ENCODE assay signal across 8 cellular contexts in genomic region chr11:73660497-73661034, GRCh38. TPM values are rescaled to one million over a fixed set of nuclear protein-coding genes. Genes with fewer than 3 reads are reported as not detected.
A peak's percentile ranks its signal among the peaks of the same experiment; 100 is the strongest.
DNase-seq lines count a peak whose midpoint lies in the region; ATAC-seq and TF ChIP-seq lines count a peak whose summit lies in the region.

No MANE protein-coding gene starts in this region.

- H3K4me1 Mint-ChIP-seq in naive B cell = peaks cover 3 to 12% (median 7%) of the 10 kb centered on the region in 3 donors

- no TSS peak for BruUV-seq in A673 (replicated peaks; lab: Mats Ljungman, UMichigan)

- peak overlapping the region in 6 of 8 donors; percentile 28 to 66 (median 57) for H3K4me3 Mint-ChIP-seq in naive B cell

- H3K4me1 ChIP-seq in A673 (ENCODE audit: insufficient read depth, low read length, poor library complexity, severe bottlenecking) (no peaks in the 10 kb centered on the region), colonic mucosa (peaks cover 6% of the 10 kb centered on the region)

- H3K36me3 Mint-ChIP-seq in naive B cell = no peaks in the 10 kb centered on the region

- no peak overlapping the region for H3K27ac ChIP-seq in A673 (ENCODE audit: low read depth, low read length, poor library complexity, severe bottlenecking)
- no peak overlapping the region for H3K27ac ChIP-seq in colonic mucosa

- H3K9ac ChIP-seq in colonic mucosa (ENCODE audit: low read depth in 2 of 2, low read length in 2 of 2) = peak overlapping the region; percentile 19 to 64

- peaks cover 0 to 9% (median 0%) of the 10 kb centered on the region in 3 donors for H3K27me3 Mint-ChIP-seq in naive B cell

- POLR2A ChIA-PET in A673 (lab: Charles Lee; ENCODE audit: low non-redundant PET) = no interaction called here

- CTCF ChIA-PET in A673 (lab: Charles Lee) = interaction anchor here (0.5 to 4.3 kb wide), 11 partner anchors 15 to 446 kb away, joined by 3 to 28 read pairs (median 5); no protein-coding TSS in a partner anchor

- no peaks in the 10 kb centered on the region for H3K36me3 ChIP-seq in A673 (ENCODE audit: insufficient read depth, low read length, poor library complexity, severe bottlenecking)
- no peaks in the 10 kb centered on the region for H3K36me3 ChIP-seq in colonic mucosa

- DNase-seq in A673 (ENCODE audit: low spot score) = no peak
- DNase-seq in colonic mucosa = no peak
- DNase-seq in naive B cell = no peak
- DNase-seq in NCI-H146 treated with DMSO at 0.1 percent for 48 hours (lab: John Stamatoyannopoulos, UW; ENCODE audit: unreplicated experiment) = no peak
- no peak for DNase-seq in SKM-1 treated with dmso at 0.1 percent for 144 hours (lab: John Stamatoyannopoulos, UW; ENCODE audit: unreplicated experiment)

- H3K27me3 ChIP-seq in A673 (replicated peaks; ENCODE audit: insufficient read depth, low read depth, low read length, poor library complexity) (no peaks in the 10 kb centered on the region), colonic mucosa (no peaks in the 10 kb centered on the region)

- no peaks in the 10 kb centered on the region for H3K9me3 Mint-ChIP-seq in naive B cell

- no peak for TF ChIP-seq CTCF in A673 (conservative IDR thresholded peaks at IDR 0.05; ENCODE audit: low read depth, low read length)
- TF ChIP-seq CTCF in colonic mucosa (IDR thresholded peaks at IDR 0.05) = no peak

- ATAC-seq in HG02642 (IDR thresholded peaks at IDR 0.05; ENCODE audit: poor library complexity, unreplicated experiment) = peak; percentile 16
- ATAC-seq in naive B cell (ENCODE audit: low read depth in 2 of 2) = no peak
- ATAC-seq in GM18873 (IDR thresholded peaks at IDR 0.05; ENCODE audit: low FRiP score, unreplicated experiment) = no peak
- ATAC-seq in HG03175 (IDR thresholded peaks at IDR 0.05; ENCODE audit: unreplicated experiment) = no peak

- no peak overlapping the region for H3K27ac Mint-ChIP-seq in naive B cell

- H3K4me3 ChIP-seq in A673 (ENCODE audit: low read depth, low read length, poor library complexity, severe bottlenecking) = peak overlapping the region; percentile 42
- peak overlapping the region; percentile 19 for H3K4me3 ChIP-seq in colonic mucosa

- intact Hi-C loops in A673 (cut with micrococcal nuclease; ENCODE audit: unreplicated experiment) = loop anchor here (1.0 to 10.0 kb wide), 5 partner anchors 35 to 308 kb away; no protein-coding TSS in a partner anchor
- intact Hi-C loops in colonic mucosa (cut with DNase I) = loop anchor here (2.0 to 5.0 kb wide), 4 partner anchors 36 to 310 kb away; no protein-coding TSS in a partner anchor

- no peaks in the 10 kb centered on the region for H3K9me3 ChIP-seq in A673 (ENCODE audit: low read depth, low read length, poor library complexity, severe bottlenecking)
- no peaks in the 10 kb centered on the region for H3K9me3 ChIP-seq in colonic mucosa

RNA-seq across cellular contexts. Expression of gene PLEKHB1, which starts 14.2 kb away (rescaled TPM):
- total RNA-seq in A673 (2021) (0.15 TPM in 1 of 2 replicates, not detected in the other), colonic mucosa (10 to 100 TPM; 12.3 to 20.1 TPM)
- polyA plus RNA-seq in naive B cell (ENCODE audit: low read depth in 6 of 6) = 10 to 100 TPM in 2 of 6 donors, 1 to 10 TPM in 4; 3.8 to 15.6 (median 8.5) TPM

Comparison
In these comparisons a context has a peak if more than half of its experiments do, and no peak if none do; other contexts are left out.
1. RNA of gene PLEKHB1, which starts 14.2 kb away (total RNA-seq): 12.3 to 20.1 TPM in colonic mucosa; 0.15 TPM in A673; every median in the first group is over 10 times any median in the second.